In genomic region chr12:65229441-65229840, GRCh38 we compare ENCODE assay signal across 1 cellular context.
TF ChIP-seq lines count a peak whose summit lies in the region.

No MANE protein-coding gene starts in this region.

TF ChIP-seq in endothelial cell of umbilical vein, 7 proteins besides CTCF, POLR2A, EP300 and RAD21 (continued from another document):
- TF ChIP-seq JUN (IDR thresholded peaks at IDR 0.05; ENCODE audit: borderline replicate concordance, insufficient read depth, insufficient read length, low read depth): peak; percentile 35
